In the genomic region with DNA sequence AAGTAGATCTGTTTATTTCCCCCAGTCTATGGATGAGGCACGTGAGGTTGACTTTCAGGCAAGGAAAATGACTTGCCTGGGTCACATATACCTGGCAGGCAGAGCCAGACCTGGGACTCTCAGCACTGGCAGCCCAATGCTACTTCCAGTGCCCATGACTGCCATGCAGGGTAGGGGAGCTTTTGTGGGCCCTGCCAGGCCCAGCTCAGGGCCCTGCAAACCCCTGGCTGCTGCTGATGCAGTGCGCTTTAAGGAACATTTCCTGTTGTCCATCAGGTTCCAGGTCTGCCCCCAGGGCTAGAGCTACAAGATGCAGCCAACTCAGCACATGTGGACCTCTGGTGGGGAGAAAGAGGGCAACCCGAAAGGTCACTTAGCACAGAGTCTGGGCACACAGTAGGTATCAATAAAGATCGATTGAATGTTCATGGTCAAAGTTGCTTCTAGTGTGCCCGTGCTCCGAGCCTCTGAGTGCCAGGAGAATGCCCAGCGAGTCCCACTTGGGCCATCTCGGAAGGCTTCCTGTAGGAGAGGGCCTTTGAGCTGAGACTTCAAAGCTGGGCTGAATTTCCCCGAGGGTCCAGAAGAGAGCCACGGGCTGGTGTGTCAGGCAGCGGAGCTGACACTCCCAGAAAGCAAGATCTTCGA, we compare ENCODE assay signal across 1 cellular context.
TF ChIP-seq lines count a peak whose summit lies in the region.

No MANE protein-coding gene starts in this region.

TF ChIP-seq in HepG2, 621 proteins besides CTCF, POLR2A, EP300 and RAD21 (continues in another document):
- TF ChIP-seq PHF21A (CRISPR knock-in tag; IDR thresholded peaks at IDR 0.05) (peak; percentile 48), ZFP36 (IDR thresholded peaks at IDR 0.05; ENCODE audit: borderline replicate concordance, low read depth, low read length, partially characterized antibody) (peak; percentile 64), ZNF761 (CRISPR knock-in tag; conservative IDR thresholded peaks at IDR 0.05) (0 out of 2 replicates have a peak, but pooled peaks have one; percentile 17), BORCS8-MEF2B (CRISPR knock-in tag; IDR thresholded peaks at IDR 0.05) (no peak), TBX2 (CRISPR knock-in tag; IDR thresholded peaks at IDR 0.05; ENCODE audit: borderline replicate concordance) (peak; percentile 24; the same call in 1 of the 2 replicates), ZNF335 (CRISPR knock-in tag; IDR thresholded peaks at IDR 0.05) (no peak), ELF3 (CRISPR knock-in tag; IDR thresholded peaks at IDR 0.05) (no peak), ZNF350 (CRISPR knock-in tag; IDR thresholded peaks at IDR 0.05; ENCODE audit: borderline replicate concordance, low read depth) (0 out of 2 replicates have a peak, but pooled peaks have one; percentile 23), ZMAT5 (CRISPR knock-in tag; IDR thresholded peaks at IDR 0.05; ENCODE audit: borderline replicate concordance, low read depth) (no peak), CC2D1A (CRISPR knock-in tag; IDR thresholded peaks at IDR 0.05) (0 out of 2 replicates have a peak, but pooled peaks have one; percentile 32), HOXD1 (CRISPR knock-in tag; IDR thresholded peaks at IDR 0.05) (no peak), HINFP (CRISPR knock-in tag; IDR thresholded peaks at IDR 0.05; ENCODE audit: low read depth) (no peak), ZNF790 (CRISPR knock-in tag; IDR thresholded peaks at IDR 0.05; ENCODE audit: borderline replicate concordance) (no peak), ZNF10 (CRISPR knock-in tag; IDR thresholded peaks at IDR 0.05; ENCODE audit: borderline replicate concordance, low read depth) (no peak), SIN3A (IDR thresholded peaks at IDR 0.05; ENCODE audit: borderline replicate concordance, low read depth, low read length) (no peak), NRL (CRISPR knock-in tag; IDR thresholded peaks at IDR 0.05; ENCODE audit: borderline replicate concordance) (0 out of 2 replicates have a peak, but pooled peaks have one; percentile 15), ZMYM3 (CRISPR knock-in tag; IDR thresholded peaks at IDR 0.05) (peak; percentile 61; the same call in 1 of the 2 replicates), EZH2 (conservative IDR thresholded peaks at IDR 0.05; ENCODE audit: low read depth, low read length) (0 out of 2 replicates have a peak, but pooled peaks have one; percentile 55), MAFK (conservative IDR thresholded peaks at IDR 0.05 in 1 of 2, IDR thresholded peaks at IDR 0.05 in 1 of 2; ENCODE audit: low read length in 2 of 2) (0 out of 4 replicates have a peak, but pooled peaks have one; percentile 12 to 19), CENPT (CRISPR knock-in tag; IDR thresholded peaks at IDR 0.05; ENCODE audit: low read depth) (no peak), SMAD1 (CRISPR knock-in tag; IDR thresholded peaks at IDR 0.05; ENCODE audit: borderline replicate concordance, low read depth) (0 out of 2 replicates have a peak, but pooled peaks have one; percentile 20), IKZF5 (CRISPR knock-in tag; IDR thresholded peaks at IDR 0.05) (no peak), ZNF709 (CRISPR knock-in tag; IDR thresholded peaks at IDR 0.05) (no peak), ZFP90 (CRISPR knock-in tag; IDR thresholded peaks at IDR 0.05; ENCODE audit: borderline replicate concordance) (no peak), IKZF4 (CRISPR knock-in tag; IDR thresholded peaks at IDR 0.05; ENCODE audit: borderline replicate concordance, low read depth, not compliant biosample characterization) (peak; percentile 26), FOXA3 (CRISPR knock-in tag; IDR thresholded peaks at IDR 0.05) (no peak), PRPF4 (IDR thresholded peaks at IDR 0.05; ENCODE audit: low read depth, low read length, poor library complexity, severe bottlenecking) (no peak), ZNF839 (CRISPR knock-in tag; IDR thresholded peaks at IDR 0.05; ENCODE audit: borderline replicate concordance) (0 out of 2 replicates have a peak, but pooled peaks have one; percentile 10), HOXA7 (CRISPR knock-in tag; IDR thresholded peaks at IDR 0.05) (no peak), ZNF567 (CRISPR knock-in tag; IDR thresholded peaks at IDR 0.05; ENCODE audit: borderline replicate concordance) (no peak), ATAD3A (CRISPR knock-in tag; IDR thresholded peaks at IDR 0.05) (no peak)
- TF ChIP-seq, protein P1, sequence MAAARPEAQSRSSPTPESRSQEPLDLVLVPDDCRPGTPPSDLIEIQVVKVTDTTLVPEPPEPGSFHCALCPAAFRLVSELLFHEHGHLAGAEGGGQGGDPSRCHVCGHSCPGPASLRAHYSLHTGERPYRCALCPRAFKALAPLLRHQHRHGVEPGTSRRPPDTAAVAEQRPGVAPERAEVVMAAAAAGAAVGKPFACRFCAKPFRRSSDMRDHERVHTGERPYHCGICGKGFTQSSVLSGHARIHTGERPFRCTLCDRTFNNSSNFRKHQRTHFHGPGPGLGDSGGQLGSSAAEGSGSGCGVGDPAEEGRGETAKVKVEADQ (CRISPR knock-in tag; IDR thresholded peaks at IDR 0.05; ENCODE audit: borderline replicate concordance): no peak
- TF ChIP-seq, protein P2, sequence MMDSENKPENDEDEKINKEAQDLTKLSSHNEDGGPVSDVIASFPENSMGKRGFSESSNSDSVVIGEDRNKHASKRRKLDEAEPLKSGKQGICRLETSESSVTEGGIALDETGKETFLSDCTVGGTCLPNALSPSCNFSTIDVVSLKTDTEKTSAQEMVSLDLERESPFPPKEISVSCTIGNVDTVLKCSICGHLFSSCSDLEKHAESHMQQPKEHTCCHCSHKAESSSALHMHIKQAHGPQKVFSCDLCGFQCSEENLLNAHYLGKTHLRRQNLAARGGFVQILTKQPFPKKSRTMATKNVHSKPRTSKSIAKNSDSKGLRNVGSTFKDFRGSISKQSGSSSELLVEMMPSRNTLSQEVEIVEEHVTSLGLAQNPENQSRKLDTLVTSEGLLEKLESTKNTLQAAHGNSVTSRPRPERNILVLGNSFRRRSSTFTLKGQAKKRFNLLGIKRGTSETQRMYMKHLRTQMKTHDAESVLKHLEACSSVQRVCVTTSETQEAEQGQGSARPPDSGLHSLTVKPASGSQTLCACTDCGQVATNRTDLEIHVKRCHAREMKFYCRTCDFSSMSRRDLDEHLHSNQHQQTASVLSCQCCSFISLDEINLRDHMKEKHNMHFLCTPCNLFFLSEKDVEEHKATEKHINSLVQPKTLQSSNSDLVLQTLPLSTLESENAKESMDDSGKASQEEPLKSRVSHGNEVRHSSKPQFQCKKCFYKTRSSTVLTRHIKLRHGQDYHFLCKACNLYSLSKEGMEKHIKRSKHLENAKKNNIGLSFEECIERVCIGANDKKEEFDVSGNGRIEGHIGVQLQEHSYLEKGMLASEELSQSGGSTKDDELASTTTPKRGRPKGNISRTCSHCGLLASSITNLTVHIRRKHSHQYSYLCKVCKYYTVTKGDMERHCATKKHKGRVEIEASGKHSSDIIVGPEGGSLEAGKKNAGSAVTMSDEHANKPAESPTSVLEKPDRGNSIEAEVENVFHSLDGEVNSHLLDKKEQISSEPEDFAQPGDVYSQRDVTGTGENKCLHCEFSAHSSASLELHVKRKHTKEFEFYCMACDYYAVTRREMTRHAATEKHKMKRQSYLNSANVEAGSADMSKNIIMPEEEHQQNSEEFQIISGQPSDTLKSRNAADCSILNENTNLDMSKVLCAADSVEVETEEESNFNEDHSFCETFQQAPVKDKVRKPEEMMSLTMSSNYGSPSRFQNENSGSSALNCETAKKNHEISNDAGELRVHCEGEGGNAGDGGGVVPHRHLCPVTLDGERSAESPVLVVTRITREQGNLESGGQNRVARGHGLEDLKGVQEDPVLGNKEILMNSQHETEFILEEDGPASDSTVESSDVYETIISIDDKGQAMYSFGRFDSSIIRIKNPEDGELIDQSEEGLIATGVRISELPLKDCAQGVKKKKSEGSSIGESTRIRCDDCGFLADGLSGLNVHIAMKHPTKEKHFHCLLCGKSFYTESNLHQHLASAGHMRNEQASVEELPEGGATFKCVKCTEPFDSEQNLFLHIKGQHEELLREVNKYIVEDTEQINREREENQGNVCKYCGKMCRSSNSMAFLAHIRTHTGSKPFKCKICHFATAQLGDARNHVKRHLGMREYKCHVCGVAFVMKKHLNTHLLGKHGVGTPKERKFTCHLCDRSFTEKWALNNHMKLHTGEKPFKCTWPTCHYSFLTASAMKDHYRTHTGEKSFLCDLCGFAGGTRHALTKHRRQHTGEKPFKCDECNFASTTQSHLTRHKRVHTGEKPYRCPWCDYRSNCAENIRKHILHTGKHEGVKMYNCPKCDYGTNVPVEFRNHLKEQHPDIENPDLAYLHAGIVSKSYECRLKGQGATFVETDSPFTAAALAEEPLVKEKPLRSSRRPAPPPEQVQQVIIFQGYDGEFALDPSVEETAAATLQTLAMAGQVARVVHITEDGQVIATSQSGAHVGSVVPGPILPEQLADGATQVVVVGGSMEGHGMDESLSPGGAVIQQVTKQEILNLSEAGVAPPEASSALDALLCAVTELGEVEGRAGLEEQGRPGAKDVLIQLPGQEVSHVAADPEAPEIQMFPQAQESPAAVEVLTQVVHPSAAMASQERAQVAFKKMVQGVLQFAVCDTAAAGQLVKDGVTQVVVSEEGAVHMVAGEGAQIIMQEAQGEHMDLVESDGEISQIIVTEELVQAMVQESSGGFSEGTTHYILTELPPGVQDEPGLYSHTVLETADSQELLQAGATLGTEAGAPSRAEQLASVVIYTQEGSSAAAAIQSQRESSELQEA (CRISPR knock-in tag; IDR thresholded peaks at IDR 0.05; ENCODE audit: not compliant biosample characterization): peak; percentile 46
- TF ChIP-seq, protein P3, sequence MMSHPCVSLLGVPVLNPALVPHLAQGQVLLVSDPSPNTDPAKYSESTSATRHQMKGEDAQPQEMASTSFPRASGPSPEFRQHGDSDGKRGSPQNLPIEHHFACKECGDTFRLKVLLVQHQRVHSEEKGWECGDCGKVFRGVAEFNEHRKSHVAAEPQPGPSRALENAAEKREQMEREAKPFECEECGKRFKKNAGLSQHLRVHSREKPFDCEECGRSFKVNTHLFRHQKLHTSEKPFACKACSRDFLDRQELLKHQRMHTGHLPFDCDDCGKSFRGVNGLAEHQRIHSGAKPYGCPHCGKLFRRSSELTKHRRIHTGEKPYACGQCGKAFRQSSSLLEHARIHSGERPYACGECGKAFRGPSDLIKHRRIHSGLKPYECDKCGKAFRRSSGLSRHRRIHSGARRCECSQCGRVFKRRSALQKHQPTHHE (CRISPR knock-in tag; IDR thresholded peaks at IDR 0.05; ENCODE audit: borderline replicate concordance): no peak
- TF ChIP-seq, protein P4, sequence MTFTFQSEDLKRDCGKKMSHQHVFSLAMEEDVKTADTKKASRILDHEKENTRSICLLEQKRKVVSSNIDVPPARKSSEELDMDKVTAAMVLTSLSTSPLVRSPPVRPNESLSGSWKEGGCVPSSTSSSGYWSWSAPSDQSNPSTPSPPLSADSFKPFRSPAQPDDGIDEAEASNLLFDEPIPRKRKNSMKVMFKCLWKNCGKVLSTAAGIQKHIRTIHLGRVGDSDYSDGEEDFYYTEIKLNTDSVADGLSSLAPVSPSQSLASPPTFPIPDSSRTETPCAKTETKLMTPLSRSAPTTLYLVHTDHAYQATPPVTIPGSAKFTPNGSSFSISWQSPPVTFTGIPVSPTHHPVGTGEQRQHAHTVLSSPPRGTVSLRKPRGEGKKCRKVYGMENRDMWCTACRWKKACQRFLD (CRISPR knock-in tag; IDR thresholded peaks at IDR 0.05; ENCODE audit: borderline replicate concordance): no peak
